11 cellular contexts compared by ENCODE assay signal in genomic region chr3:183073839-183074615, GRCh38. TPM values are rescaled to one million over a fixed set of nuclear protein-coding genes. Genes with fewer than 3 reads are reported as not detected.
A peak's percentile ranks its signal among the peaks of the same experiment; 100 is the strongest.
DNase-seq lines count a peak whose midpoint lies in the region; ATAC-seq and TF ChIP-seq lines count a peak whose summit lies in the region.
"Had no signal": no experiment of that assay in that cellular context is flagged by ENCODE, and none has a peak within 500 bp of the region (broad histone marks: within the 10 kb centered on the region; RNA-seq: fewer than 3 reads in every experiment).

No MANE protein-coding gene starts in this region.

- peak overlapping the region; percentile 70 for H3K4me3 Mint-ChIP-seq in HFFc6
- H3K4me3 Mint-ChIP-seq in stimulated activated effector memory CD8-positive, alpha-beta T cell treated with anti-CD3 and anti-CD28 coated beads, Interleukin-12 subunit alpha, Interleukin-12 subunit beta, amount 100 ng/mL, for 72 hours, result no peak overlapping the region
- H3K4me3 Mint-ChIP-seq: neural progenitor cell, T-cell had no signal

- H3K4me1 Mint-ChIP-seq in HFFc6 (ENCODE audit: low read depth), result peaks cover 28% of the 10 kb centered on the region
- peaks cover 10% of the 10 kb centered on the region for H3K4me1 Mint-ChIP-seq in stimulated activated effector memory CD8-positive, alpha-beta T cell treated with anti-CD3 and anti-CD28 coated beads, Interleukin-12 subunit alpha, Interleukin-12 subunit beta, amount 100 ng/mL, for 72 hours
- H3K4me1 Mint-ChIP-seq: neural progenitor cell had no signal

- TF ChIP-seq CTCF in HFFc6 (IDR thresholded peaks at IDR 0.05), result no peak
- no peak for TF ChIP-seq CTCF in RWPE1 (conservative IDR thresholded peaks at IDR 0.05; ENCODE audit: low read depth)

- peaks cover 30% of the 10 kb centered on the region for H3K36me3 Mint-ChIP-seq in HFFc6 (ENCODE audit: low read depth)
- H3K36me3 Mint-ChIP-seq in stimulated activated effector memory CD8-positive, alpha-beta T cell treated with anti-CD3 and anti-CD28 coated beads, Interleukin-12 subunit alpha, Interleukin-12 subunit beta, amount 100 ng/mL, for 72 hours, result peaks cover 57% of the 10 kb centered on the region

- peak overlapping the region; percentile 73 for H3K27ac Mint-ChIP-seq in HFFc6
- peak overlapping the region; percentile 21 for H3K27ac Mint-ChIP-seq in stimulated activated effector memory CD8-positive, alpha-beta T cell treated with anti-CD3 and anti-CD28 coated beads, Interleukin-12 subunit alpha, Interleukin-12 subunit beta, amount 100 ng/mL, for 72 hours
- H3K27ac Mint-ChIP-seq: neural progenitor cell, T-cell had no signal

- ATAC-seq in stimulated activated effector memory CD8-positive, alpha-beta T cell treated with anti-CD3 and anti-CD28 coated beads, Interleukin-12 subunit alpha, Interleukin-12 subunit beta, amount 100 ng/mL, for 72 hours, result peak; percentile 62
- ATAC-seq in GM21526 (IDR thresholded peaks at IDR 0.05; ENCODE audit: low FRiP score, unreplicated experiment), result no peak
- ATAC-seq: T-cell had no signal

- H3K27ac ChIP-seq in RWPE1 (no peak overlapping the region), epithelial cell of prostate (peak overlapping the region; percentile 76)
- H3K27ac ChIP-seq: neural progenitor cell, thoracic aorta had no signal

- CTCF ChIA-PET in RWPE1 (lab: Yijun Ruan, JAX), result interaction anchor here (0.5 kb wide), 1 partner anchor 810 kb away, joined by 3 read pairs; no protein-coding TSS in a partner anchor

- intact Hi-C loops in posterior vena cava (cut with DNase I), result no loop called here

- POLR2A ChIA-PET in RWPE1 (lab: Yijun Ruan, JAX; ENCODE audit: low non-redundant PET), result no interaction called here

- no peaks in the 10 kb centered on the region; the same call in 1 of the 2 replicates for H3K27me3 Mint-ChIP-seq in HFFc6 (ENCODE audit: insufficient read depth)
- H3K27me3 Mint-ChIP-seq: T-cell had no signal

- DNase-seq in HFFc6 (peak; percentile 41), RWPE1 (ENCODE audit: low spot score) (peak; percentile 22), epithelial cell of prostate (ENCODE audit: low read depth, low spot score) (peak; percentile 27), posterior vena cava (ENCODE audit: low spot score) (no peak), SW480 (ENCODE audit: low spot score) (no peak)
- DNase-seq in stimulated activated effector memory CD8-positive, alpha-beta T cell treated with anti-CD3 and anti-CD28 coated beads, Interleukin-12 subunit alpha, Interleukin-12 subunit beta, amount 100 ng/mL, for 72 hours (ENCODE audit: low spot score in 2 of 2), result no peak
- DNase-seq: activated T-cell treated with anti-CD3 and anti-CD28 coated beads, Interleukin-2, amount 50 U/mL, for 48 hours; T-cell had no signal

- peaks cover 7% of the 10 kb centered on the region for H3K9me3 Mint-ChIP-seq in HFFc6
- H3K9me3 Mint-ChIP-seq in stimulated activated effector memory CD8-positive, alpha-beta T cell treated with anti-CD3 and anti-CD28 coated beads, Interleukin-12 subunit alpha, Interleukin-12 subunit beta, amount 100 ng/mL, for 72 hours, result no peaks in the 10 kb centered on the region
- H3K9me3 Mint-ChIP-seq: T-cell had no signal

RNA-seq across cellular contexts. Expression of gene MCCC1, which starts 25.3 kb away (rescaled TPM):
- 10 to 100 TPM; 15.1 to 21.2 (median 16.1) TPM for total RNA-seq in HFFc6 (2021; fragmentation: NEBNext Ultra II Directional; extraction: Animal tissue kit (Norgen Biotek cat#: 25700))
- 10 to 100 TPM; 15.7 to 16.5 TPM for total RNA-seq in posterior vena cava

Comparison
In these comparisons a context has a peak if more than half of its experiments do, and no peak if none do; other contexts are left out.
1. DNase-seq: peak in HFFc6 (single experiment), RWPE1 (single experiment) and epithelial cell of prostate (single experiment); none in stimulated activated effector memory CD8-positive, alpha-beta T cell treated with anti-CD3 and anti-CD28 coated beads, Interleukin-12 subunit alpha, Interleukin-12 subunit beta, amount 100 ng/mL, for 72 hours (0 of 2), posterior vena cava (single experiment) and SW480 (single experiment).